ENCODE assay signal across 28 cellular contexts in the genomic region with DNA sequence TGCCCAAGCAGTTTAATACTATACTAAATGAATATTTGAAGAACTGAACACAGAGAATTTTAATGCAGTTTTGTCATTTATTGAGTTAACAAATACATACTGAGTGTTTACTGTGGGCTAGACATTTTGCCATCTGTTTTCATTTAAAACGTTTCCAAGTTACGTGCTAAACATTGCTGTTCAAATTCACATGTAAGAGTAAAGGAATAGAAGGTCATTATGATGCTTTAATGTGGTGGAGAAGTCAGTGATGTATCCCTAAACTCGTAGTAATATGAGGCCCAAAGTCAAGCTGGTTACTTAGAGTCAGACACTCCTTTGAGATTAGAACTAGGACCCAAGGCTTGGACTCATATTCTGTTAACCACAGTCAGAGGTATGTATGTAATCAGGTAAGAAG. TPM values are rescaled to one million over a fixed set of nuclear protein-coding genes. Genes with fewer than 3 reads are reported as not detected.
DNase-seq lines count a peak whose midpoint lies in the region; ATAC-seq lines count a peak whose summit lies in the region.
"Had no signal": no experiment of that assay in that cellular context is flagged by ENCODE, and none has a peak within 500 bp of the region (broad histone marks: within the 10 kb centered on the region; RNA-seq: fewer than 3 reads in every experiment).

No MANE protein-coding gene starts in this region.

- no peak overlapping the region for H3K23ac ChIP-seq in trophoblast cell (ENCODE audit: low read length)

- H3K4me1 ChIP-seq in trophoblast cell (ENCODE audit: control insufficient read depth in 1 of 2, insufficient read depth in 2 of 2, low read length in 2 of 2) = no peaks in the 10 kb centered on the region

- H3K36me3 Mint-ChIP-seq in activated T-cell treated with anti-CD3 and anti-CD28 coated beads, Interleukin-2, amount 50 U/mL, for 24 hours (ENCODE audit: low read depth) = peaks cover 3% of the 10 kb centered on the region
- H3K36me3 Mint-ChIP-seq in activated T-helper 1 cell treated with anti-CD3 and anti-CD28 coated beads, Interleukin-12 subunit alpha, Interleukin-12 subunit beta, Interleukin-2, Interleukin-4 antibody, amounts not matched to agents 30 ng/mL and 10 ng/mL and 1 ng/mL, durations not matched to agents 14 hours and 24 hours and 36 hours (ENCODE audit: low read depth) = peaks cover 15% of the 10 kb centered on the region
- H3K36me3 Mint-ChIP-seq in stimulated activated effector memory CD8-positive, alpha-beta T cell treated with anti-CD3 and anti-CD28 coated beads, Interleukin-12 subunit alpha, Interleukin-12 subunit beta, amount 100 ng/mL, for 72 hours = peaks cover 6% of the 10 kb centered on the region
- H3K36me3 Mint-ChIP-seq: memory B cell had no signal

- H3K9me3 ChIP-seq in MG63 (no peaks in the 10 kb centered on the region), trophoblast cell (ENCODE audit: insufficient read depth, low read depth, low read length) (no peaks in the 10 kb centered on the region)

- ATAC-seq in stimulated activated effector memory CD8-positive, alpha-beta T cell treated with anti-CD3 and anti-CD28 coated beads, Interleukin-12 subunit alpha, Interleukin-12 subunit beta, amount 100 ng/mL, for 72 hours = no peak
- ATAC-seq: GM23338 had no signal

- H3K4me3 ChIP-seq in MG63 (no peak overlapping the region), trophoblast cell (ENCODE audit: low read depth, low read length) (no peak overlapping the region)
- H3K4me3 ChIP-seq: BLaER1 treated with 17β-estradiol and CSF1 and Interleukin-3, amounts not matched to agents 10 nM and 100 nM; GM23338 had no signal

- no peak overlapping the region for H3K18ac ChIP-seq in trophoblast cell (ENCODE audit: low read length)

- H2BK5ac ChIP-seq in trophoblast cell (ENCODE audit: low read depth, low read length, poor library complexity) = no peak overlapping the region

- H3K4me3 Mint-ChIP-seq in activated T-cell treated with anti-CD3 and anti-CD28 coated beads, Interleukin-2, amount 50 U/mL, for 24 hours = no peak overlapping the region
- no peak overlapping the region for H3K4me3 Mint-ChIP-seq in activated T-helper 1 cell treated with anti-CD3 and anti-CD28 coated beads, Interleukin-12 subunit alpha, Interleukin-12 subunit beta, Interleukin-2, Interleukin-4 antibody, amounts not matched to agents 30 ng/mL and 10 ng/mL and 1 ng/mL, durations not matched to agents 14 hours and 24 hours and 36 hours
- no peak overlapping the region for H3K4me3 Mint-ChIP-seq in stimulated activated effector memory CD8-positive, alpha-beta T cell treated with anti-CD3 and anti-CD28 coated beads, Interleukin-12 subunit alpha, Interleukin-12 subunit beta, amount 100 ng/mL, for 72 hours
- H3K4me3 Mint-ChIP-seq: activated B cell treated with CpG ODN at 0.5 μM for 24 hours; activated CD4-positive, alpha-beta memory T cell treated with anti-CD3 and anti-CD28 coated beads, Interleukin-2, amount 10 ng/mL, durations not matched to agents 7 days and 5 days; GM23338; IgD-negative memory B cell; memory B cell; type B pancreatic cell had no signal

- no peak overlapping the region for H3K27ac ChIP-seq in trophoblast cell (ENCODE audit: low read depth, low read length)
- H3K27ac ChIP-seq: BLaER1 treated with 17β-estradiol and CSF1 and Interleukin-3, amounts not matched to agents 10 nM and 100 nM; HL-60; RWPE1 had no signal

- H3K9ac ChIP-seq in trophoblast cell (ENCODE audit: low read length) = no peak overlapping the region
- H3K9ac ChIP-seq: BLaER1 treated with 17β-estradiol and CSF1 and Interleukin-3, amounts not matched to agents 10 nM and 100 nM had no signal

- H3K27me3 ChIP-seq in MG63 (no peaks in the 10 kb centered on the region), trophoblast cell (ENCODE audit: insufficient read depth, low read length) (no peaks in the 10 kb centered on the region)
- H3K27me3 ChIP-seq: BLaER1 treated with 17β-estradiol and CSF1 and Interleukin-3, amounts not matched to agents 10 nM and 100 nM had no signal

- H3K79me1 ChIP-seq in trophoblast cell (ENCODE audit: low read length) = no peaks in the 10 kb centered on the region

- no peaks in the 10 kb centered on the region for H3K9me3 Mint-ChIP-seq in activated T-cell treated with anti-CD3 and anti-CD28 coated beads, Interleukin-2, amount 50 U/mL, for 24 hours
- no peaks in the 10 kb centered on the region for H3K9me3 Mint-ChIP-seq in activated T-helper 1 cell treated with anti-CD3 and anti-CD28 coated beads, Interleukin-12 subunit alpha, Interleukin-12 subunit beta, Interleukin-2, Interleukin-4 antibody, amounts not matched to agents 30 ng/mL and 10 ng/mL and 1 ng/mL, durations not matched to agents 14 hours and 24 hours and 36 hours
- H3K9me3 Mint-ChIP-seq in stimulated activated effector memory CD8-positive, alpha-beta T cell treated with anti-CD3 and anti-CD28 coated beads, Interleukin-12 subunit alpha, Interleukin-12 subunit beta, amount 100 ng/mL, for 72 hours = no peaks in the 10 kb centered on the region
- H3K9me3 Mint-ChIP-seq: activated CD4-positive, alpha-beta memory T cell treated with anti-CD3 and anti-CD28 coated beads, Interleukin-2, amount 10 ng/mL, durations not matched to agents 7 days and 5 days; GM23338; IgD-negative memory B cell; memory B cell; type B pancreatic cell had no signal

- H4K8ac ChIP-seq in trophoblast cell (ENCODE audit: low read depth, low read length) = no peak overlapping the region

- no peak overlapping the region for H2BK120ac ChIP-seq in trophoblast cell (ENCODE audit: insufficient read depth, low read length, poor library complexity)

- no peak overlapping the region for H3K4ac ChIP-seq in trophoblast cell (ENCODE audit: low read depth, low read length)

- H3K36me3 ChIP-seq in MG63 (no peaks in the 10 kb centered on the region; the same call in 1 of the 2 replicates), trophoblast cell (ENCODE audit: control insufficient read depth in 1 of 2, insufficient read depth in 2 of 2, low read length in 2 of 2) (no peaks in the 10 kb centered on the region)

- H3K4me2 ChIP-seq in trophoblast cell (ENCODE audit: low read length) = no peak overlapping the region
- H3K4me2 ChIP-seq: BLaER1 treated with 17β-estradiol and CSF1 and Interleukin-3, amounts not matched to agents 10 nM and 100 nM; GM23338 had no signal

- peak overlapping the region; percentile 42 for H3K27ac Mint-ChIP-seq in activated T-cell treated with anti-CD3 and anti-CD28 coated beads, Interleukin-2, amount 50 U/mL, for 24 hours
- peak overlapping the region; percentile 45 for H3K27ac Mint-ChIP-seq in activated T-helper 1 cell treated with anti-CD3 and anti-CD28 coated beads, Interleukin-12 subunit alpha, Interleukin-12 subunit beta, Interleukin-2, Interleukin-4 antibody, amounts not matched to agents 30 ng/mL and 10 ng/mL and 1 ng/mL, durations not matched to agents 14 hours and 24 hours and 36 hours
- H3K27ac Mint-ChIP-seq in stimulated activated effector memory CD8-positive, alpha-beta T cell treated with anti-CD3 and anti-CD28 coated beads, Interleukin-12 subunit alpha, Interleukin-12 subunit beta, amount 100 ng/mL, for 72 hours = peak overlapping the region; percentile 84
- H3K27ac Mint-ChIP-seq: activated B cell treated with CpG ODN at 0.5 μM for 24 hours, GM23338, IgD-negative memory B cell, memory B cell had no signal

- H2AK5ac ChIP-seq in trophoblast cell (ENCODE audit: low read length) = no peak overlapping the region

- no peak overlapping the region for H2AFZ ChIP-seq in trophoblast cell (ENCODE audit: insufficient read depth, low read length, poor library complexity)
- H2AFZ ChIP-seq: GM23338 had no signal

- no peaks in the 10 kb centered on the region for H3K79me2 ChIP-seq in trophoblast cell (ENCODE audit: control insufficient read depth, insufficient read depth, low read length, poor library complexity)

- DNase-seq in activated T-cell treated with anti-CD3 and anti-CD28 coated beads, Interleukin-2, amount 50 U/mL, for 24 hours = no peak
- no peak for DNase-seq in activated T-cell treated with anti-CD3 and anti-CD28 coated beads, Interleukin-2, amount 50 U/mL, for 48 hours
- DNase-seq in activated T-helper 1 cell treated with anti-CD3 and anti-CD28 coated beads, Interleukin-12 subunit alpha, Interleukin-12 subunit beta, Interleukin-2, Interleukin-4 antibody, amounts not matched to agents 30 ng/mL and 10 ng/mL and 1 ng/mL, durations not matched to agents 14 hours and 24 hours and 36 hours (ENCODE audit: low spot score) = no peak
- DNase-seq in fibroblast of peridontal ligament (ENCODE audit: extremely low read depth) = peak; percentile 81
- no peak for DNase-seq in stimulated activated effector memory CD8-positive, alpha-beta T cell treated with anti-CD3 and anti-CD28 coated beads, Interleukin-12 subunit alpha, Interleukin-12 subunit beta, amount 100 ng/mL, for 72 hours (ENCODE audit: low spot score in 2 of 2)
- DNase-seq in NK-92 (lab: John Stamatoyannopoulos, UW; ENCODE audit: unreplicated experiment) = no peak
- DNase-seq in MG63 = no peak
- DNase-seq in trophoblast cell = no peak
- DNase-seq: activated B cell treated with CpG ODN at 0.5 μM for 24 hours; activated CD4-positive, alpha-beta memory T cell treated with anti-CD3 and anti-CD28 coated beads, Interleukin-2, amount 10 ng/mL, durations not matched to agents 7 days and 5 days; activated naive CD4-positive, alpha-beta T cell; aorta; EL; left cardiac atrium; NCI-H1436 treated with DMSO at 0.1 percent for 48 hours; NCI-H2171 treated with DMSO at 0.1 percent for 48 hours; NCI-H524 treated with DMSO at 0.1 percent for 48 hours; small intestine; stimulated activated CD4-positive, alpha-beta T cell treated with anti-CD3 and anti-CD28 coated beads, Interleukin-4, amount 100 ng/mL, for 1 hour; stimulated activated naive CD4-positive, alpha-beta T cell treated with Interleukin-2 at 50 U/mL for 16 hours; T1000 had no signal

- H3K14ac ChIP-seq in trophoblast cell (ENCODE audit: low read length) = no peak overlapping the region

- WGBS in trophoblast cell (ENCODE audit: extremely low coverage, insufficient coverage, insufficient read length) = no CpG with 5 or more reads among the region's 3 CpGs

- H3K27me3 Mint-ChIP-seq in activated T-cell treated with anti-CD3 and anti-CD28 coated beads, Interleukin-2, amount 50 U/mL, for 24 hours = no peaks in the 10 kb centered on the region
- peaks cover 2% of the 10 kb centered on the region for H3K27me3 Mint-ChIP-seq in activated T-helper 1 cell treated with anti-CD3 and anti-CD28 coated beads, Interleukin-12 subunit alpha, Interleukin-12 subunit beta, Interleukin-2, Interleukin-4 antibody, amounts not matched to agents 30 ng/mL and 10 ng/mL and 1 ng/mL, durations not matched to agents 14 hours and 24 hours and 36 hours (ENCODE audit: insufficient read depth)
- H3K27me3 Mint-ChIP-seq: activated B cell treated with CpG ODN at 0.5 μM for 24 hours; activated CD4-positive, alpha-beta memory T cell treated with anti-CD3 and anti-CD28 coated beads, Interleukin-2, amount 10 ng/mL, durations not matched to agents 7 days and 5 days; IgD-negative memory B cell had no signal

- H3K4me1 Mint-ChIP-seq in activated T-cell treated with anti-CD3 and anti-CD28 coated beads, Interleukin-2, amount 50 U/mL, for 24 hours (ENCODE audit: low read depth) = peaks cover 35% of the 10 kb centered on the region
- H3K4me1 Mint-ChIP-seq in activated T-helper 1 cell treated with anti-CD3 and anti-CD28 coated beads, Interleukin-12 subunit alpha, Interleukin-12 subunit beta, Interleukin-2, Interleukin-4 antibody, amounts not matched to agents 30 ng/mL and 10 ng/mL and 1 ng/mL, durations not matched to agents 14 hours and 24 hours and 36 hours (ENCODE audit: low read depth) = peaks cover 27% of the 10 kb centered on the region
- H3K4me1 Mint-ChIP-seq in stimulated activated effector memory CD8-positive, alpha-beta T cell treated with anti-CD3 and anti-CD28 coated beads, Interleukin-12 subunit alpha, Interleukin-12 subunit beta, amount 100 ng/mL, for 72 hours = peaks cover 24% of the 10 kb centered on the region
- H3K4me1 Mint-ChIP-seq: activated B cell treated with CpG ODN at 0.5 μM for 24 hours, IgD-negative memory B cell, memory B cell had no signal

- no peak overlapping the region for H4K91ac ChIP-seq in trophoblast cell (ENCODE audit: low read depth, low read length)

- H4K12ac ChIP-seq in trophoblast cell (ENCODE audit: low read depth, low read length) = no peak overlapping the region

- no peak overlapping the region for H2BK12ac ChIP-seq in trophoblast cell (ENCODE audit: low read length)

- intact Hi-C loops in activated T-helper 1 cell treated with anti-CD3 and anti-CD28 coated beads, Interleukin-12 subunit alpha, Interleukin-12 subunit beta, Interleukin-2, Interleukin-4 antibody, amounts not matched to agents 30 ng/mL and 10 ng/mL and 1 ng/mL, durations not matched to agents 14 hours and 24 hours and 36 hours (cut with micrococcal nuclease) = no loop called here

RNA-seq across cellular contexts. Expression of a gene that starts 49.4 kb away (rescaled TPM):
- total RNA-seq in activated T-helper 1 cell treated with anti-CD3 and anti-CD28 coated beads, Interleukin-12 subunit alpha, Interleukin-12 subunit beta, Interleukin-2, Interleukin-4 antibody, amounts not matched to agents 30 ng/mL and 10 ng/mL and 1 ng/mL, durations not matched to agents 14 hours and 24 hours and 36 hours = 6.5 and 6.8 TPM in 2 replicates
- total RNA-seq in MG63 (2014; rRNA removed; shearing (Covaris generic); ENCODE audit: low replicate concordance) = 5.1 and 6.5 TPM in 2 replicates
- polyA plus RNA-seq in trophoblast cell (2013) = 2.9 and 3.0 TPM in 2 replicates
